8 cellular contexts compared by ENCODE assay signal in the genomic region with DNA sequence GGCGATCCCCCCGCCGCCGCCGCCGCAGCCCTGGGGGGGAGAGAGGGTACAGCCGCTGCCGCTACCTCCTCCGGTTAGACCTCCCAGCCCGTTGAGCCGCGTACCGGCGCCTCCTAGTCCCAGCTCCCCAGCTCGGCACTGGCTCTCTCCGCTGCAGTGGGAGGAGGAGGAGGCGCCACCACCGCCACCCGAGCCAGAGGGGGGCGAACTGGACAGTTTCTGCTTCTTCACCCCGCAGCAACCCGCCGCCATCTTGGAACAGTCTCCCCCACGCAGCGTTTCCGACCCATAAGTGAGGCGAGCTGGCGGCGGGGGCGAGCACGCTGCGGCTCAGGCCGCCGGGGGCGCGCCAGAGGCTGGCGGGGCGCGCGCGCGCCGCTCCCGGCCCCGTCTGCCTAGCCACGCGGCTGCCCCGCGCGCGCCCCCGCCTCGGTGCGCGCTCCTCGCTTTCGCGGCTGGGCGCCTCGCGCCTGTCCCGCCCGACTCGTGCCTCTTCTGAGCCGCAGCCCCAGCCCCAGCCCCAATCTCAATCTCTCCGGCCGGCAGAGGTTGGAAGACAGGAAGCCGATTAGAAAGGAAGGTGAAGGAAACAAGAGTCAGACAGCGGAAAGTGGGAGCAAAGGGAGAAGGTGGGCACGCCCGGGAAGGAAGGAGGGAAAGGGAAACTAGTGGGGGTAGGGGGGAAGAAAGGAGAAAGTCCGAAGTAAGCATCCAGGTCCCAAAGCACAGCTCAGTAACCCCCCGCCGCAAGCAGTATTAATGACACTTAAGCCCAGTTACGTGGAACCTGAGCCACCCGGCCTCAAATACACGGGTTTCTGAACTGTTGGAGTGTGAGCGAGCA. TPM values are rescaled to one million over a fixed set of nuclear protein-coding genes. Genes with fewer than 3 reads are reported as not detected.
A peak's percentile ranks its signal among the peaks of the same experiment; 100 is the strongest.
DNase-seq lines count a peak whose midpoint lies in the region; ATAC-seq and TF ChIP-seq lines count a peak whose summit lies in the region.

A gene (minus strand): TSS at position 266 of the 844 bp plus-strand sequence. CDS start 14 bp downstream, at position 252.

- CTCF ChIA-PET in AG04449 (lab: Yijun Ruan, JAX) (interaction anchor here (0.7 to 6.2 kb wide), 5 partner anchors 12 to 157 kb away, joined by 3 to 58 read pairs (median 6); no protein-coding TSS in a partner anchor), WTC11 (lab: Charles Lee) (interaction anchor here (0.6 to 1.7 kb wide), 2 partner anchors 100 to 157 kb away, joined by 3 read pairs; no protein-coding TSS in a partner anchor)

- peak within 1 kb of the TSS; percentile 73 for H3K4me3 ChIP-seq in AG04449 (ENCODE audit: low read depth, low read length)
- H3K4me3 ChIP-seq in cardiac fibroblast (replicated peaks in 1 of 2; ENCODE audit: low read depth in 2 of 2, low read length in 2 of 2): peak within 1 kb of the TSS; percentile 77 to 79

- POLR2A ChIA-PET in AG04449 (lab: Yijun Ruan, JAX): interaction anchor here (0.6 to 2.5 kb wide), 4 partner anchors 21 to 85 kb away, joined by 3 to 8 read pairs (median 3); no protein-coding TSS in a partner anchor
- POLR2A ChIA-PET in WTC11 (lab: Charles Lee): interaction anchor here (0.6 to 1.0 kb wide), 4 partner anchors 29 to 596 kb away, joined by 3 read pairs; a partner anchor contains a TSS

- peak within 1 kb of the TSS; percentile 92 for H3K27ac Mint-ChIP-seq in WTC11

- no peaks in the 10 kb centered on the region for H3K9me3 Mint-ChIP-seq in WTC11

- DNase-seq in AG04449 (ENCODE audit: low read depth, low spot score) (no peak), NCI-H2196 treated with DMSO at 0.1 percent for 48 hours (lab: John Stamatoyannopoulos, UW; ENCODE audit: unreplicated experiment) (peak; percentile 56), WTC11 (ENCODE audit: low spot score) (peak; percentile 73), cardiac fibroblast (ENCODE audit: low read depth in 2 of 2) (peak; percentile 76 to 86), islet precursor cell (peak; percentile 84)
- peak; percentile 51 to 62 for DNase-seq in stimulated activated CD4-positive, alpha-beta T cell treated with anti-CD3 and anti-CD28 coated beads, Interleukin-12 subunit alpha, Interleukin-12 subunit beta, amount 100 ng/mL, for 24 hours (ENCODE audit: low read depth in 2 of 2)

- no peak for TF ChIP-seq CTCF in AG04449 (IDR thresholded peaks at IDR 0.05; ENCODE audit: insufficient read depth, low read length, missing control alignments)
- no peak for TF ChIP-seq CTCF in WTC11 (IDR thresholded peaks at IDR 0.05)
- TF ChIP-seq CTCF in cardiac fibroblast (IDR thresholded peaks at IDR 0.05; ENCODE audit: low read depth, low read length): no peak

- peak; percentile 82 for ATAC-seq in GM18907 (IDR thresholded peaks at IDR 0.05; ENCODE audit: unreplicated experiment)
- ATAC-seq in HG03135 (IDR thresholded peaks at IDR 0.05; ENCODE audit: unreplicated experiment): peak; percentile 69
- peak; percentile 81 for ATAC-seq in WTC11

- H3K4me3 Mint-ChIP-seq in WTC11: peak within 1 kb of the TSS; percentile 86

- H3K4me1 Mint-ChIP-seq in WTC11: peaks cover 63% of the 10 kb centered on the region

- H3K27me3 Mint-ChIP-seq in WTC11 (ENCODE audit: low read depth): no peaks in the 10 kb centered on the region

- H3K36me3 Mint-ChIP-seq in WTC11: no peaks in the 10 kb centered on the region

TF ChIP-seq in WTC11, 78 proteins besides CTCF, POLR2A, EP300 and RAD21:
- TF ChIP-seq ZNF396 (CRISPR knock-in tag; IDR thresholded peaks at IDR 0.05; ENCODE audit: borderline replicate concordance): no peak
- TF ChIP-seq, protein P1, sequence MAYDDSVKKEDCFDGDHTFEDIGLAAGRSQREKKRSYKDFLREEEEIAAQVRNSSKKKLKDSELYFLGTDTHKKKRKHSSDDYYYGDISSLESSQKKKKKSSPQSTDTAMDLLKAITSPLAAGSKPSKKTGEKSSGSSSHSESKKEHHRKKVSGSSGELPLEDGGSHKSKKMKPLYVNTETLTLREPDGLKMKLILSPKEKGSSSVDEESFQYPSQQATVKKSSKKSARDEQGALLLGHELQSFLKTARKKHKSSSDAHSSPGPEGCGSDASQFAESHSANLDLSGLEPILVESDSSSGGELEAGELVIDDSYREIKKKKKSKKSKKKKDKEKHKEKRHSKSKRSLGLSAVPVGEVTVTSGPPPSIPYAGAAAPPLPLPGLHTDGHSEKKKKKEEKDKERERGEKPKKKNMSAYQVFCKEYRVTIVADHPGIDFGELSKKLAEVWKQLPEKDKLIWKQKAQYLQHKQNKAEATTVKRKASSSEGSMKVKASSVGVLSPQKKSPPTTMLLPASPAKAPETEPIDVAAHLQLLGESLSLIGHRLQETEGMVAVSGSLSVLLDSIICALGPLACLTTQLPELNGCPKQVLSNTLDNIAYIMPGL (CRISPR knock-in tag; IDR thresholded peaks at IDR 0.05): peak; percentile 47; the same call in 1 of the 2 replicates
- no peak for TF ChIP-seq JUN (CRISPR knock-in tag; IDR thresholded peaks at IDR 0.05)
- TF ChIP-seq TEAD4 (CRISPR knock-in tag; IDR thresholded peaks at IDR 0.05): no peak
- TF ChIP-seq, protein P2, sequence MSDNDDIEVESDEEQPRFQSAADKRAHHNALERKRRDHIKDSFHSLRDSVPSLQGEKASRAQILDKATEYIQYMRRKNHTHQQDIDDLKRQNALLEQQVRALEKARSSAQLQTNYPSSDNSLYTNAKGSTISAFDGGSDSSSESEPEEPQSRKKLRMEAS (CRISPR knock-in tag; IDR thresholded peaks at IDR 0.05): peak; percentile 75; the same call in 1 of the 2 replicates

RNA-seq across cellular contexts. Expression of the gene that starts here (rescaled TPM):
- 13.6 to 18.1 TPM (median 14.5 TPM) in 3 replicates for total RNA-seq in WTC11 (2021)
